13 cellular contexts compared by ENCODE assay signal in the genomic region with DNA sequence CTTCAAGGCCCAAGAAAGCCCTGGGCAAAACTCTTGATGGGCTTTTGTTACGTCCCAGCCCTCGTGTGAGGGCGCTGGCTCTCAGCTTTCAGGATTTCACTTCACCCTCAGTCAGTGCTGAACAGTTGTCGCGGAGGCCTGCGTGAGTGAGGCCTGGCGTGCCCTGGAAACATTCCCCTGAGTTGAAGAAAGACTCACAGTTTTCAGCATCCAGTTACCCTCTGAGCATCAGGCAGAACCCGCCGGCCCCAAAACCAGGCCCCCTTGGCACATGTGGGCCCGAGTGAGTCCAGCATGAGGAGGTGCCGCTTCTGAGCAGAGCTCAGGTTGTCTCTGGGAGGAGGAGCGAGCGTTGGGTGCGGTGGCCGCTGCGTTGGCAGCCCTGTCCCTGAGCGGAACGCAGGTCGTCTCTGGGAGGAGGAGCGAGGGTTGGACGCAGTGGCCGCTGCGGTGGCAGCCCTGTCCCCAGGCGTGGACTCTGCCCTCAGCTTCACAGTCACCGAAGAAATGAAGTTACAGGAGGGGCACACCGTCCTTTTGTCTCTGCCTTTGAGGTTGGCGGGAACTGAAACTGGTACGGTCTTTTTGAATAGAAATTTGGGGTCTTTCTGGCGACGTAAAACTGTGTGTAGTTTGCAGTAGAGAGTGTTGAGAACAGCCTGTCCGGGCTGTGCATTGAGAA. TPM values are rescaled to one million over a fixed set of nuclear protein-coding genes. Genes with fewer than 3 reads are reported as not detected.
DNase-seq lines count a peak whose midpoint lies in the region; ATAC-seq, FAIRE-seq and TF ChIP-seq lines count a peak whose summit lies in the region.
"Had no signal": no experiment of that assay in that cellular context is flagged by ENCODE, and none has a peak within 500 bp of the region (broad histone marks: within the 10 kb centered on the region; RNA-seq: fewer than 3 reads in every experiment).

A gene with protein sequence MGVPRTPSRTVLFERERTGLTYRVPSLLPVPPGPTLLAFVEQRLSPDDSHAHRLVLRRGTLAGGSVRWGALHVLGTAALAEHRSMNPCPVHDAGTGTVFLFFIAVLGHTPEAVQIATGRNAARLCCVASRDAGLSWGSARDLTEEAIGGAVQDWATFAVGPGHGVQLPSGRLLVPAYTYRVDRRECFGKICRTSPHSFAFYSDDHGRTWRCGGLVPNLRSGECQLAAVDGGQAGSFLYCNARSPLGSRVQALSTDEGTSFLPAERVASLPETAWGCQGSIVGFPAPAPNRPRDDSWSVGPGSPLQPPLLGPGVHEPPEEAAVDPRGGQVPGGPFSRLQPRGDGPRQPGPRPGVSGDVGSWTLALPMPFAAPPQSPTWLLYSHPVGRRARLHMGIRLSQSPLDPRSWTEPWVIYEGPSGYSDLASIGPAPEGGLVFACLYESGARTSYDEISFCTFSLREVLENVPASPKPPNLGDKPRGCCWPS (plus strand): TSS at position 493 of the 682 bp plus-strand sequence. CDS start 5,292 bp downstream, outside the sequence.

- DNase-seq in A673 (ENCODE audit: low spot score): peak; percentile 75
- no peak for DNase-seq in Panc1 (ENCODE audit: low read depth, low spot score)
- no peak for DNase-seq in heart right ventricle
- peak; percentile 71 for DNase-seq in myocyte (ENCODE audit: low read depth)
- DNase-seq in sciatic nerve (ENCODE audit: low spot score): no peak
- no peak for DNase-seq in GDM1 (lab: John Stamatoyannopoulos, UW)
- no peak for DNase-seq in Kasumi-1 (lab: John Stamatoyannopoulos, UW)
- DNase-seq in urothelium cell line (ENCODE audit: low spot score): no peak
- DNase-seq: GM23248; NCI-H187 treated with DMSO at 0.1 percent for 48 hours; stimulated activated CD4-positive, alpha-beta T cell treated with anti-CD3 and anti-CD28 coated beads, Interleukin-4, amount 100 ng/mL, for 24 hours; T1000 had no signal

- CTCF ChIA-PET in A673 (lab: Charles Lee): no interaction called here
- CTCF ChIA-PET in Panc1 (lab: Charles Lee): interaction anchor here (0.6 kb wide), 1 partner anchor 57 kb away, joined by 4 read pairs; no protein-coding TSS in a partner anchor

- TF ChIP-seq CTCF in A673 (conservative IDR thresholded peaks at IDR 0.05; ENCODE audit: low read depth, low read length) (no peak), Panc1 (IDR thresholded peaks at IDR 0.05) (no peak), heart right ventricle (IDR thresholded peaks at IDR 0.05) (no peak)

- POLR2A ChIA-PET in A673 (lab: Charles Lee; ENCODE audit: low non-redundant PET): no interaction called here
- POLR2A ChIA-PET in Panc1 (lab: Charles Lee): no interaction called here

- peak; percentile 37 for ATAC-seq in Panc1
- ATAC-seq in heart right ventricle: no peak
- ATAC-seq in sciatic nerve: no peak

- WGBS in heart right ventricle, 2 donors: 90% methylated on average over 31 of the region's 31 CpGs

- peak within 1 kb of the TSS; percentile 100 for H3K27ac ChIP-seq in A673 (ENCODE audit: low read depth, low read length, poor library complexity, severe bottlenecking)
- H3K27ac ChIP-seq in Panc1 (ENCODE audit: low read length): peak within 1 kb of the TSS; percentile 88
- peak within 1 kb of the TSS in 7 of 10 donors; percentile 34 to 89 (median 80) for H3K27ac ChIP-seq in heart right ventricle
- H3K27ac ChIP-seq: GM23248 had no signal

- H3K27me3 ChIP-seq in A673 (replicated peaks; ENCODE audit: insufficient read depth, low read depth, low read length, poor library complexity) (no peaks in the 10 kb centered on the region), Panc1 (ENCODE audit: control insufficient read depth, insufficient read depth, low read length) (no peaks in the 10 kb centered on the region), heart right ventricle (peaks cover 0 to 11% (median 10%) of the 10 kb centered on the region in 7 donors)

- BruUV-seq in A673 (replicated peaks; lab: Mats Ljungman, UMichigan) (TSS peak; percentile 83), Panc1 (replicated peaks; lab: Mats Ljungman, UMichigan) (no TSS peak)

- no peak for FAIRE-seq in urothelium cell line (lab: Jason Lieb, UNC)
- FAIRE-seq: endometrium had no signal

- peaks cover 63% of the 10 kb centered on the region for H3K4me1 ChIP-seq in A673 (ENCODE audit: insufficient read depth, low read length, poor library complexity, severe bottlenecking)
- peaks cover 21% of the 10 kb centered on the region for H3K4me1 ChIP-seq in Panc1 (ENCODE audit: control insufficient read depth, insufficient read depth, low read length)
- H3K4me1 ChIP-seq in heart right ventricle: peaks cover 10 to 38% (median 28%) of the 10 kb centered on the region in 9 donors

- in situ Hi-C loops in Panc1 (cut with HindIII; ENCODE audit: low pct_unique_long_range_greater_than_20kb, low sequenced_read_pairs): no loop called here

- H3K9me3 ChIP-seq in A673 (ENCODE audit: low read depth, low read length, poor library complexity, severe bottlenecking) (no peaks in the 10 kb centered on the region), Panc1 (ENCODE audit: control insufficient read depth, insufficient read depth, low read depth, low read length) (no peaks in the 10 kb centered on the region), heart right ventricle (no peaks in the 10 kb centered on the region)

- intact Hi-C loops in A673 (cut with micrococcal nuclease; ENCODE audit: unreplicated experiment) (no loop called here), Panc1 (cut with micrococcal nuclease; ENCODE audit: unreplicated experiment) (no loop called here), heart right ventricle (cut with DNase I) (loop anchor here in 2 of 10 donors (10.0 kb wide), 1 partner anchor 56 kb away; the partner anchor contains the start of gene RTP5 (in 2 of the 2)), sciatic nerve (cut with DNase I) (no loop called here)

- H3K36me3 ChIP-seq in A673 (ENCODE audit: insufficient read depth, low read length, poor library complexity, severe bottlenecking): no peaks in the 10 kb centered on the region
- H3K36me3 ChIP-seq in Panc1 (ENCODE audit: control insufficient read depth, insufficient read depth, low read length): no peaks in the 10 kb centered on the region
- H3K36me3 ChIP-seq in heart right ventricle: no peaks in the 10 kb centered on the region

- H3K4me3 ChIP-seq in A673 (ENCODE audit: low read depth, low read length, poor library complexity, severe bottlenecking) (peak within 1 kb of the TSS; percentile 27), Panc1 (ENCODE audit: low read depth in 2 of 2, low read length in 2 of 2) (peak within 1 kb of the TSS; percentile 25 to 37), heart right ventricle (no peak within 1 kb of the TSS)
- H3K4me3 ChIP-seq: GM23248 had no signal

RNA-seq across cellular contexts. Expression of the gene that starts here (rescaled TPM):
- total RNA-seq in A673 (2021) (38.5 and 48.4 TPM in 2 replicates), Panc1 (2021; ENCODE audit: unreplicated experiment) (10.0 TPM), heart right ventricle (1 to 10 TPM in 1 of 10 donors, under 1 TPM in 7, not detected in 2; 0.07 to 1.2 (median 0.46) TPM), myocyte (3.2 and 30.5 TPM in 2 replicates), sciatic nerve (not detected)
- 18.8 TPM for polyA plus RNA-seq in Panc1 (2012; ENCODE audit: insufficient read length)
- 1 to 10 TPM in 1 of 2 donors, under 1 TPM in 1; 0.22 to 1.0 TPM for polyA plus RNA-seq in heart right ventricle
- 0.68 TPM for polyA plus RNA-seq in myocyte (2012)
- total RNA-seq: GM23248 had no signal
- polyA plus RNA-seq: GM23248 had no signal

Comparison
In these comparisons a context has a peak if more than half of its experiments do, and no peak if none do; other contexts are left out.
1. DNase-seq: peak in A673 (single experiment) and myocyte (single experiment); none in Panc1 (single experiment), heart right ventricle (0 of 2), sciatic nerve (single experiment), GDM1 (single experiment), Kasumi-1 (0 of 2) and urothelium cell line (single experiment).
2. H3K4me3 ChIP-seq: peak in A673 (single experiment) and Panc1 (2 of 2); none in heart right ventricle (0 of 10).
3. Peak in every context shown above with its lines, with median percentiles within 50 percentile points of each other: H3K27ac ChIP-seq.